ENCODE assay signal across 8 cellular contexts in genomic region chr17:81285894-81286293, GRCh38. TPM values are rescaled to one million over a fixed set of nuclear protein-coding genes. Genes with fewer than 3 reads are reported as not detected.
A peak's percentile ranks its signal among the peaks of the same experiment; 100 is the strongest.
DNase-seq lines count a peak whose midpoint lies in the region; ATAC-seq, FAIRE-seq and TF ChIP-seq lines count a peak whose summit lies in the region.

No MANE protein-coding gene starts in this region.

- SMC1A ChIA-PET in GM12878 (lab: Charles Lee; ENCODE audit: uncharacterized antibody, unreplicated experiment), result interaction anchor here (1.8 kb wide), 1 partner anchor 9 kb away, joined by 4 read pairs; the partner anchor contains the start of gene SLC38A10

- H3K4me3 Mint-ChIP-seq in activated T-cell treated with anti-CD3 and anti-CD28 coated beads, Interleukin-2, amount 50 U/mL, for 4 hours, result peak overlapping the region; percentile 86

- no peaks in the 10 kb centered on the region for H3K9me3 ChIP-seq in GM12878 (replicated peaks; ENCODE audit: control insufficient read depth, insufficient read depth, low read length)
- no peaks in the 10 kb centered on the region for H3K9me3 ChIP-seq in lung (ENCODE audit: control insufficient read depth in 2 of 2, insufficient read depth in 1 of 2, low read length in 1 of 2)
- no peaks in the 10 kb centered on the region for H3K9me3 ChIP-seq in tibial nerve

- POLR2A ChIA-PET in GM12878 (lab: Charles Lee), result interaction anchor here (1.8 to 1.9 kb wide), 2 partner anchors 10 to 232 kb away, joined by 6 to 7 read pairs; partner anchors contain the start of gene SLC38A10

- TF ChIP-seq RAD21 in GM12878 (IDR thresholded peaks at IDR 0.05; ENCODE audit: insufficient read depth, low read depth, low read length), result no peak

- H3K36me3 ChIP-seq in GM12878 (ENCODE audit: control insufficient read depth in 2 of 2, insufficient read depth in 2 of 2, low read length in 1 of 2) (peaks cover 3 to 11% of the 10 kb centered on the region in 2 experiments), lung (ENCODE audit: control insufficient read depth in 2 of 2, insufficient read depth in 2 of 2, low read length in 2 of 2) (peaks cover 0 to 37% of the 10 kb centered on the region in 2 donors), tibial nerve (peaks cover 0 to 71% (median 0%) of the 10 kb centered on the region in 3 donors)

- intact Hi-C loops in GM12878 (cut with micrococcal nuclease; ENCODE audit: unreplicated experiment), result no loop called here

- H3K4me2 ChIP-seq in GM12878 (ENCODE audit: control insufficient read depth, insufficient read depth), result peak overlapping the region; percentile 89

- CTCF ChIA-PET in GM12878 (lab: Yijun Ruan, JAX), result interaction anchor here (0.6 to 2.1 kb wide), 2 partner anchors 40 to 199 kb away, joined by 3 to 6 read pairs; no protein-coding TSS in a partner anchor

- whole genome bisulfite sequencing in GM12878 (ENCODE audit: insufficient coverage, insufficient replicate concordance, low lambda C conversion rate, missing lambda C conversion rate), result 75% methylated on average over 12 of the region's 12 CpGs
- WGBS in lung, 2 donors, result 36 to 47% methylated on average over 12 of the region's 12 CpGs
- WGBS in tibial nerve, 2 donors, result 41 to 45% methylated on average over 12 of the region's 12 CpGs

- peaks cover 43% of the 10 kb centered on the region for H3K4me1 Mint-ChIP-seq in activated T-cell treated with anti-CD3 and anti-CD28 coated beads, Interleukin-2, amount 50 U/mL, for 4 hours (ENCODE audit: low read depth)

- peak overlapping the region; percentile 88 for H3K27ac ChIP-seq in GM12878 (ENCODE audit: control insufficient read depth, insufficient read depth)
- peak overlapping the region; percentile 51 to 93 for H3K27ac ChIP-seq in lung (ENCODE audit: low read depth in 1 of 2, low read length in 1 of 2)
- H3K27ac ChIP-seq in tibial nerve, result peak overlapping the region; percentile 59 to 84 (median 68)

- no peaks in the 10 kb centered on the region for H3K27me3 Mint-ChIP-seq in activated T-cell treated with anti-CD3 and anti-CD28 coated beads, Interleukin-2, amount 50 U/mL, for 4 hours (ENCODE audit: low read depth)

- no peaks in the 10 kb centered on the region for H4K20me1 ChIP-seq in GM12878 (ENCODE audit: control insufficient read depth, insufficient read depth)

- in situ Hi-C loops in GM12878 (cut with MboI), result no loop called here

- H3K27me3 ChIP-seq in GM12878 (replicated peaks in 1 of 2; ENCODE audit: control insufficient read depth in 2 of 2, insufficient read depth in 2 of 2, low read length in 1 of 2), result no peaks in the 10 kb centered on the region
- no peaks in the 10 kb centered on the region for H3K27me3 ChIP-seq in lung (ENCODE audit: control insufficient read depth, insufficient read depth)
- H3K27me3 ChIP-seq in tibial nerve, result no peaks in the 10 kb centered on the region

- H3K9me3 Mint-ChIP-seq in activated T-cell treated with anti-CD3 and anti-CD28 coated beads, Interleukin-2, amount 50 U/mL, for 4 hours, result no peaks in the 10 kb centered on the region

- H3K9ac ChIP-seq in GM12878 (ENCODE audit: control insufficient read depth, insufficient read depth, low read length), result peak overlapping the region; percentile 84

- H3K4me1 ChIP-seq in GM12878 (ENCODE audit: control insufficient read depth, insufficient read depth, low read length), result peaks cover 3% of the 10 kb centered on the region; the same call in 1 of the 2 replicates
- H3K4me1 ChIP-seq in lung (ENCODE audit: control insufficient read depth in 2 of 2, insufficient read depth in 2 of 2, low read length in 2 of 2), result peaks cover 0 to 13% of the 10 kb centered on the region in 2 donors
- H3K4me1 ChIP-seq in tibial nerve, result peaks cover 0 to 34% (median 19%) of the 10 kb centered on the region in 4 donors

- FAIRE-seq in GM12878 (lab: Jason Lieb, UNC), result no peak

- peaks cover 16% of the 10 kb centered on the region for H3K79me2 ChIP-seq in GM12878 (ENCODE audit: control insufficient read depth, insufficient read depth, low read length)

- RAD21 ChIA-PET in GM12878 (lab: Charles Lee; ENCODE audit: unreplicated experiment), result no interaction called here

- BruUV-seq in GM12878 (replicated peaks; lab: Mats Ljungman, UMichigan), result no TSS peak

- H3K36me3 Mint-ChIP-seq in activated T-cell treated with anti-CD3 and anti-CD28 coated beads, Interleukin-2, amount 50 U/mL, for 4 hours (ENCODE audit: insufficient read depth), result peaks cover 9% of the 10 kb centered on the region

- no peak for TF ChIP-seq CTCF in GM12878 (IDR thresholded peaks at IDR 0.05 in 2 of 3, conservative IDR thresholded peaks at IDR 0.05 in 1 of 3; ENCODE audit: control insufficient read depth in 2 of 3, extremely low read depth in 1 of 3, insufficient read depth in 1 of 3, low read depth in 3 of 3, low read length in 3 of 3)
- TF ChIP-seq CTCF in lung (IDR thresholded peaks at IDR 0.05; ENCODE audit: control extremely low read depth, extremely low read depth), result no peak
- no peak for TF ChIP-seq CTCF in tibial nerve (IDR thresholded peaks at IDR 0.05)

- TF ChIP-seq POLR2A in GM12878 (IDR thresholded peaks at IDR 0.05; ENCODE audit: low read depth, low read length) (no peak), tibial nerve (IDR thresholded peaks at IDR 0.05) (no peak)

- DNase-seq in activated T-cell treated with anti-CD3 and anti-CD28 coated beads, Interleukin-2, amount 50 U/mL, for 4 hours, result no peak
- DNase-seq in activated T-cell treated with anti-CD3 and anti-CD28 coated beads, Interleukin-2, amount 50 U/mL, for 1 hour, result no peak
- no peak for DNase-seq in GM12878 (ENCODE audit: low read depth, low spot score)
- no peak for DNase-seq in lung (ENCODE audit: low spot score)
- DNase-seq in tibial nerve (ENCODE audit: low spot score in 2 of 2), result no peak
- DNase-seq in activated effector memory CD4-positive, alpha-beta T cell treated with anti-CD3 and anti-CD28 coated beads, Interleukin-2, amount 50 U/mL, for 16 hours, result no peak
- DNase-seq in NCI-H187 treated with DMSO at 0.1 percent for 48 hours (lab: John Stamatoyannopoulos, UW), result no peak

- peak overlapping the region; percentile 84; the same call in 1 of the 2 replicates for H3K4me3 ChIP-seq in GM12878
- no peak overlapping the region for H3K4me3 ChIP-seq in lung
- H3K4me3 ChIP-seq in tibial nerve, result peak overlapping the region in 3 of 4 donors; percentile 27 to 50 (median 45)

- TF ChIP-seq EP300 in GM12878 (IDR thresholded peaks at IDR 0.05; ENCODE audit: borderline replicate concordance in 1 of 2, control insufficient read depth in 1 of 2, low read depth in 2 of 2, low read length in 2 of 2) (no peak), tibial nerve (IDR thresholded peaks at IDR 0.05) (no peak)

- peak in 1 of 2 donors; percentile 9 for ATAC-seq in activated T-cell treated with anti-CD3 and anti-CD28 coated beads, Interleukin-2, amount 50 U/mL, for 4 hours
- ATAC-seq in GM12878 (no peak; the same call in 2 of the 3 replicates), lung (ENCODE audit: insufficient read depth, low FRiP score) (no peak), HG02870 (IDR thresholded peaks at IDR 0.05; ENCODE audit: unreplicated experiment) (no peak)

- H2AFZ ChIP-seq in GM12878 (ENCODE audit: control insufficient read depth, low read depth, low read length), result peak overlapping the region; percentile 85

RNA-seq across cellular contexts. Expression of gene SLC38A10, which starts 9.2 kb away (rescaled TPM):
- total RNA-seq in activated T-cell treated with anti-CD3 and anti-CD28 coated beads, Interleukin-2, amount 50 U/mL, for 4 hours, result 10 to 100 TPM; 45.7 to 58.6 (median 53.9) TPM
- total RNA-seq in GM12878 (2013; cell fraction: nucleolus; rRNA removed), result 50.7 and 60.3 TPM in 2 replicates
- total RNA-seq in GM12878 (2014; rRNA removed), result 31.2 and 32.0 TPM in 2 replicates
- total RNA-seq in GM12878 (2014; rRNA removed; fragmentation: Illumina TruSeq; extraction: Trizol), result 9.6 and 10.2 TPM in 2 replicates
- 60.1 and 67.9 TPM in 2 replicates for total RNA-seq in GM12878 (2021)
- polyA plus RNA-seq in GM12878 (2011; ENCODE audit: low read depth), result 14.8 TPM
- polyA plus RNA-seq in GM12878 (2011; rRNA removed), result 6.5 and 10.5 TPM in 2 replicates
- 18.4 and 22.5 TPM in 2 replicates for polyA plus RNA-seq in GM12878 (2011; cell fraction: cytosol; rRNA removed)
- 70.0 and 83.7 TPM in 2 replicates for polyA plus RNA-seq in GM12878 (2011; cell fraction: nucleus; rRNA removed)
- 41.1 and 42.1 TPM in 2 replicates for polyA plus RNA-seq in GM12878 (2012)
- 3.6 and 12.2 TPM in 2 replicates for polyA plus RNA-seq in GM12878 (2014; fragmentation: Illumina TruSeq; extraction: Trizol)
- 1 to 10 TPM in 1 of 2 experiments, under 1 TPM in 1; 0.52 to 3.2 TPM for polyA plus RNA-seq in GM12878 (2014; fragmentation: Nextera tagmentation; extraction: Ambion mirVana)
- polyA plus RNA-seq in GM12878 (2014; rRNA removed), result 36.3 and 47.7 TPM in 2 replicates
- 10 to 100 TPM; 43.9 to 47.9 TPM for polyA plus RNA-seq in GM12878 (2016; fragmentation: Nextera tagmentation; extraction: Ambion mirVana)
- polyA minus RNA-seq in GM12878 (2011; rRNA and poly(A)+ RNA removed), result 24.6 and 35.5 TPM in 2 replicates
- polyA minus RNA-seq in GM12878 (2011; cell fraction: cytosol; rRNA and poly(A)+ RNA removed), result 21.8 and 36.5 TPM in 2 replicates
- 20.4 and 33.5 TPM in 2 replicates for polyA minus RNA-seq in GM12878 (2011; cell fraction: nucleus; rRNA and poly(A)+ RNA removed)
- 100 to 1,000 TPM in 1 of 2 donors, 10 to 100 TPM in 1; 56.0 to 127 TPM for total RNA-seq in lung
- 10 to 100 TPM; 69.6 to 95.3 TPM for polyA plus RNA-seq in lung
- 100 to 1,000 TPM in 2 of 4 donors, 10 to 100 TPM in 2; 80.0 to 149 (median 123) TPM for total RNA-seq in tibial nerve

RNA-seq across cellular contexts. Expression of gene NDUFAF8, which starts 46.8 kb away (rescaled TPM):
- 100 to 1,000 TPM; 123 to 144 (median 143) TPM for total RNA-seq in activated T-cell treated with anti-CD3 and anti-CD28 coated beads, Interleukin-2, amount 50 U/mL, for 4 hours
- total RNA-seq in GM12878 (2013; cell fraction: nucleolus; rRNA removed), result 43.1 and 61.9 TPM in 2 replicates
- total RNA-seq in GM12878 (2014; rRNA removed), result 97.9 and 107 TPM in 2 replicates
- total RNA-seq in GM12878 (2014; rRNA removed; fragmentation: Illumina TruSeq; extraction: Trizol), result 91.4 and 105 TPM in 2 replicates
- total RNA-seq in GM12878 (2021), result 95.6 and 99.9 TPM in 2 replicates
- polyA plus RNA-seq in GM12878 (2011; ENCODE audit: low read depth), result 142 TPM
- polyA plus RNA-seq in GM12878 (2011; rRNA removed), result 140 and 160 TPM in 2 replicates
- 73.5 and 95.5 TPM in 2 replicates for polyA plus RNA-seq in GM12878 (2011; cell fraction: cytosol; rRNA removed)
- 77.4 and 78.7 TPM in 2 replicates for polyA plus RNA-seq in GM12878 (2011; cell fraction: nucleus; rRNA removed)
- polyA plus RNA-seq in GM12878 (2012), result 85.0 and 88.2 TPM in 2 replicates
- polyA plus RNA-seq in GM12878 (2014; fragmentation: Illumina TruSeq; extraction: Trizol), result 36.2 and 53.0 TPM in 2 replicates
- 10 to 100 TPM; 22.0 to 71.5 TPM for polyA plus RNA-seq in GM12878 (2014; fragmentation: Nextera tagmentation; extraction: Ambion mirVana)
- polyA plus RNA-seq in GM12878 (2014; rRNA removed), result 122 and 133 TPM in 2 replicates
- 100 to 1,000 TPM; 295 to 307 TPM for polyA plus RNA-seq in GM12878 (2016; fragmentation: Nextera tagmentation; extraction: Ambion mirVana)
- polyA minus RNA-seq in GM12878 (2011; rRNA and poly(A)+ RNA removed), result 16.9 and 31.7 TPM in 2 replicates
- 10.7 and 11.9 TPM in 2 replicates for polyA minus RNA-seq in GM12878 (2011; cell fraction: cytosol; rRNA and poly(A)+ RNA removed)
- polyA minus RNA-seq in GM12878 (2011; cell fraction: nucleus; rRNA and poly(A)+ RNA removed), result 7.6 and 17.1 TPM in 2 replicates
- 10 to 100 TPM; 12.7 to 51.1 TPM for total RNA-seq in lung
- polyA plus RNA-seq in lung, result 10 to 100 TPM; 23.1 to 36.7 TPM
- total RNA-seq in tibial nerve, result 10 to 100 TPM; 27.8 to 73.0 (median 61.1) TPM

RNA-seq across cellular contexts. Expression of gene TEPSIN, which starts 47.0 kb away (rescaled TPM):
- total RNA-seq in activated T-cell treated with anti-CD3 and anti-CD28 coated beads, Interleukin-2, amount 50 U/mL, for 4 hours, result 10 to 100 TPM; 42.7 to 52.2 (median 47.4) TPM
- 73.0 and 82.8 TPM in 2 replicates for total RNA-seq in GM12878 (2013; cell fraction: nucleolus; rRNA removed)
- 14.6 and 15.9 TPM in 2 replicates for total RNA-seq in GM12878 (2014; rRNA removed)
- 4.5 and 4.8 TPM in 2 replicates for total RNA-seq in GM12878 (2014; rRNA removed; fragmentation: Illumina TruSeq; extraction: Trizol)
- total RNA-seq in GM12878 (2021), result 26.7 and 35.3 TPM in 2 replicates
- 6.1 TPM for polyA plus RNA-seq in GM12878 (2011; ENCODE audit: low read depth)
- polyA plus RNA-seq in GM12878 (2011; rRNA removed), result 5.4 and 10.2 TPM in 2 replicates
- polyA plus RNA-seq in GM12878 (2011; cell fraction: cytosol; rRNA removed), result 12.9 and 26.8 TPM in 2 replicates
- polyA plus RNA-seq in GM12878 (2011; cell fraction: nucleus; rRNA removed), result 286 and 400 TPM in 2 replicates
- 18.3 and 24.7 TPM in 2 replicates for polyA plus RNA-seq in GM12878 (2012)
- polyA plus RNA-seq in GM12878 (2014; fragmentation: Illumina TruSeq; extraction: Trizol), result 2.7 and 5.8 TPM in 2 replicates
- polyA plus RNA-seq in GM12878 (2014; fragmentation: Nextera tagmentation; extraction: Ambion mirVana), result 1 to 10 TPM in 1 of 2 experiments, under 1 TPM in 1; 0.87 to 1.6 TPM
- 36.7 and 39.3 TPM in 2 replicates for polyA plus RNA-seq in GM12878 (2014; rRNA removed)
- polyA plus RNA-seq in GM12878 (2016; fragmentation: Nextera tagmentation; extraction: Ambion mirVana), result 1 to 10 TPM; 3.1 to 3.7 TPM
- 9.4 and 15.3 TPM in 2 replicates for polyA minus RNA-seq in GM12878 (2011; rRNA and poly(A)+ RNA removed)
- 5.8 and 11.0 TPM in 2 replicates for polyA minus RNA-seq in GM12878 (2011; cell fraction: cytosol; rRNA and poly(A)+ RNA removed)
- polyA minus RNA-seq in GM12878 (2011; cell fraction: nucleus; rRNA and poly(A)+ RNA removed), result 50.7 and 71.4 TPM in 2 replicates
- 10 to 100 TPM; 20.7 to 48.7 TPM for total RNA-seq in lung
- 10 to 100 TPM; 29.1 to 33.1 TPM for polyA plus RNA-seq in lung
- 100 to 1,000 TPM in 1 of 4 donors, 10 to 100 TPM in 3; 41.5 to 102 (median 73.9) TPM for total RNA-seq in tibial nerve
